ENCODE assay signal across 13 cellular contexts in the genomic region with DNA sequence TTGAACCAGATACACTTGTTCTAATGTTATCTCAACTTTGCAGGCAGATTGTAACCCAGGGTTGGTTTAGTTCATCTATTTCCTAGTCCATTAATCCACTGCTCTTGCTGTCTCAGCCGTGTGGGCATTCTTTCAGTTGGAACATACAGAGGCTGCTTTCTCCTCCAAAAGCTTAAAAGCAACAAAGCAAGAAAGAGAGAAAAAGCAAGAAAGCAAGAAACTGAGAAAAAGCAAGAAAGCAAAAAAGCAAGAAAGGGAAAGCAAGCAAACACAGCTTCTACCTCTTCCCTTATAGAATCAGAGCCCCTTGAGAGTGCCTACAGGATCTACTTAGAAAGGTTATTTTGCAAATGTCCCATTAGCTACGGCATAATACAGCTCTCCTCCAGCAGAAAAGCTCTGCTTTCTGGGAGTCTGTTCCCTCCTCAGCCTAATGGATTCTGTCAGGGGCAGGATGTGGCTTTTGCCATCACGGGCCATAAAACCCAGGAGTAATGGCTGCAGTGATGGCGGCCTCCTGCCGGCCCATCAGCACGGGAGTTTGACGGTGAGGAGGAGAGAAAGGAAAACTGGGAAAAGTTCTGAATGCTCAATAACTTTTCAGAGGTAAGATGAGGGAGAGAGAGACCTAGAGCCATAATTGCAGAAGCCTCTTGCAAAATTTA.
DNase-seq lines count a peak whose midpoint lies in the region; ATAC-seq and TF ChIP-seq lines count a peak whose summit lies in the region.
"Had no signal": no experiment of that assay in that cellular context is flagged by ENCODE, and none has a peak within 500 bp of the region (broad histone marks: within the 10 kb centered on the region; RNA-seq: fewer than 3 reads in every experiment).

No MANE protein-coding gene starts in this region.

- no peaks in the 10 kb centered on the region for H3K36me3 Mint-ChIP-seq in progenitor cell of endocrine pancreas (ENCODE audit: insufficient read depth)
- H3K36me3 Mint-ChIP-seq: activated naive CD8-positive, alpha-beta T cell treated with anti-CD3 and anti-CD28 coated beads, Interleukin-2, amount 10 ng/mL, durations not matched to agents 7 days and 5 days had no signal

- no peaks in the 10 kb centered on the region for H3K27me3 Mint-ChIP-seq in progenitor cell of endocrine pancreas
- H3K27me3 Mint-ChIP-seq: activated CD8-positive, alpha-beta T cell treated with anti-CD3 and anti-CD28 coated beads for 36 hours had no signal

- DNase-seq in DMS153 treated with DMSO at 0.1 percent for 48 hours (lab: John Stamatoyannopoulos, UW; ENCODE audit: unreplicated experiment) (peak; percentile 39), NCI-H187 (lab: John Stamatoyannopoulos, UW) (peak; percentile 47 to 80), erythroblast (lab: John Stamatoyannopoulos, UW) (peak; percentile 81 to 90), progenitor cell of endocrine pancreas (ENCODE audit: low spot score, unreplicated experiment) (no peak), occipital lobe (lab: John Stamatoyannopoulos, UW) (no peak), MM.1S (no peak)
- DNase-seq: activated CD8-positive, alpha-beta T cell treated with anti-CD3 and anti-CD28 coated beads for 36 hours; activated naive CD8-positive, alpha-beta T cell treated with anti-CD3 and anti-CD28 coated beads, Interleukin-2, amount 10 ng/mL, durations not matched to agents 7 days and 5 days; brain microvascular endothelial cell; dermis blood vessel endothelial cell; NCI-H2171; SHP77 treated with DMSO at 0.1 percent for 48 hours had no signal

- no peak overlapping the region for H3K27ac ChIP-seq in MM.1S (ENCODE audit: low read length)
- H3K27ac ChIP-seq: brain microvascular endothelial cell had no signal

- no peak overlapping the region for H2AFZ ChIP-seq in MM.1S (ENCODE audit: low read length)

- no peaks in the 10 kb centered on the region for H3K9me2 ChIP-seq in MM.1S (replicated peaks; ENCODE audit: insufficient read depth, low read length)

- H3K4me2 ChIP-seq in MM.1S (ENCODE audit: low read depth, low read length) = no peak overlapping the region

- no peaks in the 10 kb centered on the region for H3K79me2 ChIP-seq in MM.1S (ENCODE audit: low read length)

- H3K27ac Mint-ChIP-seq in progenitor cell of endocrine pancreas = peak overlapping the region; percentile 73
- H3K27ac Mint-ChIP-seq: activated CD8-positive, alpha-beta T cell treated with anti-CD3 and anti-CD28 coated beads for 36 hours; activated naive CD8-positive, alpha-beta T cell treated with anti-CD3 and anti-CD28 coated beads, Interleukin-2, amount 10 ng/mL, durations not matched to agents 7 days and 5 days had no signal

- no peaks in the 10 kb centered on the region for H3K27me3 ChIP-seq in MM.1S (replicated peaks; ENCODE audit: insufficient read depth, low read length)
- H3K27me3 ChIP-seq: brain microvascular endothelial cell had no signal

- H3K9me3 Mint-ChIP-seq in progenitor cell of endocrine pancreas (ENCODE audit: low read depth) = no peaks in the 10 kb centered on the region
- H3K9me3 Mint-ChIP-seq: activated CD8-positive, alpha-beta T cell treated with anti-CD3 and anti-CD28 coated beads for 36 hours; activated naive CD8-positive, alpha-beta T cell treated with anti-CD3 and anti-CD28 coated beads, Interleukin-2, amount 10 ng/mL, durations not matched to agents 7 days and 5 days had no signal

- TF ChIP-seq POLR2A in erythroblast (IDR thresholded peaks at IDR 0.05; ENCODE audit: low read length) = peak; percentile 93

- no peaks in the 10 kb centered on the region for H3F3A ChIP-seq in MM.1S (ENCODE audit: insufficient read depth, low read length)

- no peak for ATAC-seq in esophagus mucosa
- ATAC-seq: activated CD8-positive, alpha-beta T cell treated with anti-CD3 and anti-CD28 coated beads for 36 hours had no signal

- H3K4me1 ChIP-seq in MM.1S (ENCODE audit: low read length) = no peaks in the 10 kb centered on the region

- H3K4me3 ChIP-seq in MM.1S (ENCODE audit: low read length) = no peak overlapping the region

- no peaks in the 10 kb centered on the region for H3K36me3 ChIP-seq in MM.1S (replicated peaks; ENCODE audit: insufficient read depth, low read length)
- H3K36me3 ChIP-seq: brain microvascular endothelial cell had no signal

- H3K4me3 Mint-ChIP-seq in progenitor cell of endocrine pancreas (ENCODE audit: low read depth) = no peak overlapping the region
- H3K4me3 Mint-ChIP-seq: activated CD8-positive, alpha-beta T cell treated with anti-CD3 and anti-CD28 coated beads for 36 hours; activated naive CD8-positive, alpha-beta T cell treated with anti-CD3 and anti-CD28 coated beads, Interleukin-2, amount 10 ng/mL, durations not matched to agents 7 days and 5 days had no signal

- peaks cover 22% of the 10 kb centered on the region for H3K4me1 Mint-ChIP-seq in progenitor cell of endocrine pancreas (ENCODE audit: low read depth)
- H3K4me1 Mint-ChIP-seq: activated naive CD8-positive, alpha-beta T cell treated with anti-CD3 and anti-CD28 coated beads, Interleukin-2, amount 10 ng/mL, durations not matched to agents 7 days and 5 days had no signal

- H4K20me1 ChIP-seq in MM.1S (ENCODE audit: insufficient read depth, low read length) = no peaks in the 10 kb centered on the region

- no peak for TF ChIP-seq CTCF in progenitor cell of endocrine pancreas (IDR thresholded peaks at IDR 0.05; ENCODE audit: unreplicated experiment)
- no peak for TF ChIP-seq CTCF in MM.1S (IDR thresholded peaks at IDR 0.05; ENCODE audit: low read length)

- H3K9ac ChIP-seq in MM.1S (ENCODE audit: low read length) = no peak overlapping the region

- H3K9me3 ChIP-seq in MM.1S (replicated peaks; ENCODE audit: insufficient read depth, low read length) = no peaks in the 10 kb centered on the region

Comparison
In these comparisons a context has a peak if more than half of its experiments do, and no peak if none do; other contexts are left out.
1. DNase-seq: peak in DMS153 treated with DMSO at 0.1 percent for 48 hours (single experiment), NCI-H187 (2 of 2) and erythroblast (2 of 2); none in progenitor cell of endocrine pancreas (single experiment), occipital lobe (single experiment) and MM.1S (single experiment).